23 cellular contexts compared by ENCODE assay signal in genomic region chr17:60916043-60916442, GRCh38.
"Had no signal": no experiment of that assay in that cellular context is flagged by ENCODE, and none has a peak within 500 bp of the region (broad histone marks: within the 10 kb centered on the region; RNA-seq: fewer than 3 reads in every experiment).

No MANE protein-coding gene starts in this region.

- DNase-seq: activated CD4-positive, alpha-beta T cell treated with anti-CD3 and anti-CD28 coated beads for 1 hour; activated CD4-positive, alpha-beta T cell treated with anti-CD3 and anti-CD28 coated beads, Interleukin-2, amount 10 ng/mL, durations not matched to agents 24 days and 14 days; activated CD4-positive, alpha-beta T cell treated with anti-CD3 and anti-CD28 coated beads, Interleukin-2, amount 50 U/mL, for 48 hours; activated CD8-positive, alpha-beta memory T cell treated with anti-CD3 and anti-CD28 coated beads, Interleukin-2, amount 10 ng/mL, durations not matched to agents 7 days and 5 days; activated effector memory CD4-positive, alpha-beta T cell treated with anti-CD3 and anti-CD28 coated beads, Interleukin-2, amount 50 U/mL, for 16 hours; activated naive CD4-positive, alpha-beta T cell treated with Interleukin-2 at 50 U/mL for 16 hours; activated naive CD8-positive, alpha-beta T cell treated with anti-CD3 and anti-CD28 coated beads, Interleukin-2, amount 50 U/mL, for 24 hours; activated T-cell treated with anti-CD3 and anti-CD28 coated beads, Interleukin-2, amount 50 U/mL, for 4 hours; caudate nucleus; colonic mucosa; NCI-H1048; NCI-H1417; NCI-H1930; NCI-H2107; NCI-H446; NCI-H524; Peyer's patch; Right ventricle myocardium superior; SJCRH30; SK-N-SH; T-helper 1 cell had no signal

- H3K4me3 ChIP-seq: colonic mucosa, Peyer's patch, SJCRH30 had no signal

- H3K9me3 ChIP-seq: colonic mucosa, Peyer's patch had no signal

- H3K4me2 ChIP-seq: SK-N-SH had no signal

- H3K27ac ChIP-seq: colonic mucosa, Peyer's patch, RWPE1, SJCRH30 had no signal

- ATAC-seq: activated CD8-positive, alpha-beta memory T cell treated with anti-CD3 and anti-CD28 coated beads, Interleukin-2, amount 10 ng/mL, durations not matched to agents 7 days and 5 days; activated naive CD4-positive, alpha-beta T cell treated with anti-CD3 and anti-CD28 coated beads, Interleukin-2, amount 50 U/mL, for 72 hours; activated naive CD8-positive, alpha-beta T cell treated with anti-CD3 and anti-CD28 coated beads, Interleukin-2, amount 50 U/mL, for 24 hours; activated T-cell treated with anti-CD3 and anti-CD28 coated beads, Interleukin-2, amount 50 U/mL, for 4 hours had no signal

- H3K27me3 ChIP-seq: colonic mucosa, Peyer's patch, SJCRH30 had no signal

- H3K36me3 ChIP-seq: colonic mucosa, Peyer's patch, SJCRH30 had no signal

- H3K9ac ChIP-seq: SK-N-SH had no signal

- H3K4me1 ChIP-seq: colonic mucosa, Peyer's patch, SJCRH30 had no signal
